In the genomic region with DNA sequence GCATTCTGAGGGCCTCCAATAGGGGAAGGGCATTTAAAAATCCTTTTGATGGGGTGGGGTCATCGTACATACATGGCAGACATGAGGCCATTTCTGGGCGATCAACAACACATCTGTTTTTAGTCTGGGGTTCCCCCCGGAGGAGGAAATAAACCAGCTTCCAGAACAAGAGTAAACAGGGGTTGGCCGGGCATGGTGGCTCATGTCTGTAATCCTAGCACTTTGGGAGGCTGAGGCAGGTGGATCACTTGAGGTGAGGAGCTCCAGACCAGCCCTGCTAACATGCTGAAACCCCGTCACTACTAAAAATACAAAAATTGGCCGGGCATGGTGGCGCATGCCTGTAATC, we compare ENCODE assay signal across 25 cellular contexts. TPM values are rescaled to one million over a fixed set of nuclear protein-coding genes. Genes with fewer than 3 reads are reported as not detected.
DNase-seq lines count a peak whose midpoint lies in the region; ATAC-seq and TF ChIP-seq lines count a peak whose summit lies in the region.
"Had no signal": no experiment of that assay in that cellular context is flagged by ENCODE, and none has a peak within 500 bp of the region (broad histone marks: within the 10 kb centered on the region; RNA-seq: fewer than 3 reads in every experiment).

No MANE protein-coding gene starts in this region.

- POLR2A ChIA-PET in SK-N-SH (lab: Yijun Ruan, JAX): no interaction called here

- intact Hi-C loops in sigmoid colon (cut with DNase I) (loop anchor here (5.0 kb wide), 1 partner anchor 185 kb away; no protein-coding TSS in a partner anchor), posterior cingulate gyrus (cut with DNase I) (loop anchor here (10.0 kb wide), 2 partner anchors 197 to 957 kb away; partner anchors contain the start of gene CCDC83)

- peaks cover 0 to 66% of the 10 kb centered on the region in 2 experiments for H3K4me1 ChIP-seq in SK-N-SH (ENCODE audit: control insufficient read depth in 1 of 2, insufficient read depth in 2 of 2, low read depth in 1 of 2, low read length in 1 of 2)
- H3K4me1 ChIP-seq in hepatocyte (ENCODE audit: insufficient read depth): peaks cover 17% of the 10 kb centered on the region
- peaks cover 0 to 89% (median 78%) of the 10 kb centered on the region in 4 donors for H3K4me1 ChIP-seq in sigmoid colon

- H3K9me3 ChIP-seq in SK-N-SH (no peaks in the 10 kb centered on the region), hepatocyte (ENCODE audit: low read depth) (no peaks in the 10 kb centered on the region), sigmoid colon (no peaks in the 10 kb centered on the region)
- H3K9me3 ChIP-seq: heart right ventricle, neutrophil, thoracic aorta had no signal

- WGBS in SK-N-SH (ENCODE audit: low lambda C conversion rate): 81% methylated on average over 7 of the region's 7 CpGs
- 72% methylated on average over 7 of the region's 7 CpGs for WGBS in hepatocyte (ENCODE audit: low lambda C conversion rate, missing lambda C conversion rate)
- 53 to 75% methylated on average over 7 of the region's 7 CpGs for WGBS in sigmoid colon, 2 donors

- H3K4me2 ChIP-seq in SK-N-SH: peak overlapping the region; percentile 3; the same call in 1 of the 2 replicates
- H3K4me2 ChIP-seq in hepatocyte: no peak overlapping the region

- no peak overlapping the region for H3K9ac ChIP-seq in SK-N-SH

- H3K36me3 ChIP-seq in SK-N-SH (replicated peaks in 1 of 2; ENCODE audit: control insufficient read depth in 1 of 2, insufficient read depth in 2 of 2, low read length in 1 of 2) (peaks cover 39 to 40% of the 10 kb centered on the region in 2 experiments), hepatocyte (replicated peaks; ENCODE audit: insufficient read depth, low read depth) (no peaks in the 10 kb centered on the region), sigmoid colon (peaks cover 0 to 13% (median 9%) of the 10 kb centered on the region in 4 donors)
- H3K36me3 ChIP-seq: neutrophil had no signal

- H3F3A ChIP-seq in SK-N-SH (replicated peaks; ENCODE audit: insufficient read depth): peaks cover 86% of the 10 kb centered on the region

- CTCF ChIA-PET in SK-N-SH (lab: Yijun Ruan, JAX): interaction anchor here (0.7 to 1.8 kb wide), 5 partner anchors 8 to 356 kb away, joined by 3 to 9 read pairs (median 3); no protein-coding TSS in a partner anchor

- TF ChIP-seq POLR2A in sigmoid colon (IDR thresholded peaks at IDR 0.05): no peak

- no peaks in the 10 kb centered on the region for H3K9me2 ChIP-seq in SK-N-SH
- no peaks in the 10 kb centered on the region for H3K9me2 ChIP-seq in hepatocyte (replicated peaks; ENCODE audit: insufficient read depth)

- no peaks in the 10 kb centered on the region for H3K27me3 ChIP-seq in SK-N-SH (ENCODE audit: insufficient read depth)
- H3K27me3 ChIP-seq in hepatocyte: no peaks in the 10 kb centered on the region
- no peaks in the 10 kb centered on the region for H3K27me3 ChIP-seq in sigmoid colon
- H3K27me3 ChIP-seq: heart right ventricle had no signal

- no peak for TF ChIP-seq EP300 in SK-N-SH (IDR thresholded peaks at IDR 0.05; ENCODE audit: borderline replicate concordance in 1 of 2, low read depth in 1 of 2, low read length in 1 of 2)
- TF ChIP-seq EP300 in sigmoid colon (IDR thresholded peaks at IDR 0.05): no peak

- TF ChIP-seq CTCF in SK-N-SH (IDR thresholded peaks at IDR 0.05) (no peak), hepatocyte (IDR thresholded peaks at IDR 0.05; ENCODE audit: poor library complexity) (no peak), sigmoid colon (IDR thresholded peaks at IDR 0.05) (no peak), GM13977 (IDR thresholded peaks at IDR 0.05; ENCODE audit: extremely low read depth, insufficient read depth, missing control alignments) (no peak)

- DNase-seq in SK-N-SH (no peak), hepatocyte (ENCODE audit: low spot score) (no peak), sigmoid colon (no peak), NCI-H82 (lab: John Stamatoyannopoulos, UW) (no peak), GM13977 (ENCODE audit: low spot score) (no peak), posterior cingulate gyrus (no peak)
- DNase-seq in stimulated activated naive CD8-positive, alpha-beta T cell treated with anti-CD3 and anti-CD28 coated beads, Interleukin-15, Interleukin-2, amounts not matched to agents 100 U/mL and 50 U/mL, for 24 hours: no peak
- DNase-seq: 8988T; activated CD4-positive, alpha-beta memory T cell treated with anti-CD3 and anti-CD28 coated beads, Interleukin-2, amount 10 ng/mL, durations not matched to agents 7 days and 5 days; activated CD8-positive, alpha-beta memory T cell treated with anti-CD3 and anti-CD28 coated beads, Interleukin-2, amount 50 U/mL, for 48 hours; activated naive CD4-positive, alpha-beta T cell treated with Interleukin-2 at 50 U/mL for 16 hours; CD4-positive, alpha-beta T cell; foreskin melanocyte; H9; heart right ventricle; Kasumi-1; naive B cell; NCI-H1436; NCI-H526 treated with DMSO at 0.1 percent for 48 hours; SHP77 treated with DMSO at 0.1 percent for 48 hours; stimulated activated naive CD4-positive, alpha-beta T cell had no signal

- ATAC-seq in SK-N-SH treated with all-trans-retinoic acid at 6 μM for 48 hours: no peak
- ATAC-seq in stimulated activated naive CD8-positive, alpha-beta T cell treated with anti-CD3 and anti-CD28 coated beads, Interleukin-15, Interleukin-2, amounts not matched to agents 100 U/mL and 50 U/mL, for 24 hours: no peak
- ATAC-seq: heart right ventricle had no signal

- H4K20me1 ChIP-seq in SK-N-SH (ENCODE audit: insufficient read depth): peaks cover 49% of the 10 kb centered on the region
- no peaks in the 10 kb centered on the region for H4K20me1 ChIP-seq in hepatocyte (ENCODE audit: insufficient read depth, poor library complexity, severe bottlenecking)

- H2AFZ ChIP-seq in SK-N-SH (ENCODE audit: low read depth) (no peak overlapping the region), hepatocyte (no peak overlapping the region)

- H3K27ac ChIP-seq in SK-N-SH (ENCODE audit: low read depth in 2 of 2, low read length in 1 of 2) (peak overlapping the region in 1 of 2 experiments; percentile 95; a peak in 2 of 4 replicates), hepatocyte (peak overlapping the region; percentile 90), sigmoid colon (peak overlapping the region in 3 of 4 donors; percentile 80 to 92 (median 87))
- H3K27ac ChIP-seq: heart right ventricle, neutrophil, thoracic aorta had no signal

- TF ChIP-seq RAD21 in SK-N-SH (IDR thresholded peaks at IDR 0.05; ENCODE audit: low read length): no peak

- H3K79me2 ChIP-seq in SK-N-SH (ENCODE audit: insufficient read depth) (peaks cover 83% of the 10 kb centered on the region), hepatocyte (no peaks in the 10 kb centered on the region)

- in situ Hi-C loops in GM13977 (cut with MboI; ENCODE audit: low pct_unique_long_range_greater_than_20kb, low sequenced_read_pairs, unreplicated experiment): no loop called here

- H3K4me3 ChIP-seq in SK-N-SH (ENCODE audit: low read depth in 2 of 2, low read length in 1 of 2) (no peak overlapping the region), hepatocyte (no peak overlapping the region), sigmoid colon (no peak overlapping the region)
- H3K4me3 ChIP-seq: heart right ventricle, skin epidermis, thoracic aorta had no signal

TF ChIP-seq in SK-N-SH, 30 proteins besides CTCF, POLR2A, EP300 and RAD21 (continues in another document):
- TF ChIP-seq ZBTB33 (IDR thresholded peaks at IDR 0.05; ENCODE audit: borderline replicate concordance, low read depth): no peak
- TF ChIP-seq NFIC (IDR thresholded peaks at IDR 0.05; ENCODE audit: borderline replicate concordance): no peak
- TF ChIP-seq POLR2AphosphoS5 (IDR thresholded peaks at IDR 0.05; ENCODE audit: low read depth, low read length): no peak

TF ChIP-seq in SK-N-SH treated with all-trans-retinoic acid at 6 μM for 48 hours, 23 proteins besides CTCF, POLR2A, EP300 and RAD21:
- TF ChIP-seq POU6F1 (CRISPR knock-in tag; IDR thresholded peaks at IDR 0.05; ENCODE audit: borderline replicate concordance, low read depth) (no peak), BACH2 (CRISPR knock-in tag; IDR thresholded peaks at IDR 0.05; ENCODE audit: borderline replicate concordance) (no peak), OSR1 (CRISPR knock-in tag; IDR thresholded peaks at IDR 0.05) (no peak), ZNF8 (CRISPR knock-in tag; IDR thresholded peaks at IDR 0.05) (no peak), SNAI2 (CRISPR knock-in tag; IDR thresholded peaks at IDR 0.05) (no peak), ZFP3 (CRISPR knock-in tag; IDR thresholded peaks at IDR 0.05) (no peak), GLIS3 (CRISPR knock-in tag; IDR thresholded peaks at IDR 0.05) (no peak)
- TF ChIP-seq, protein P1, sequence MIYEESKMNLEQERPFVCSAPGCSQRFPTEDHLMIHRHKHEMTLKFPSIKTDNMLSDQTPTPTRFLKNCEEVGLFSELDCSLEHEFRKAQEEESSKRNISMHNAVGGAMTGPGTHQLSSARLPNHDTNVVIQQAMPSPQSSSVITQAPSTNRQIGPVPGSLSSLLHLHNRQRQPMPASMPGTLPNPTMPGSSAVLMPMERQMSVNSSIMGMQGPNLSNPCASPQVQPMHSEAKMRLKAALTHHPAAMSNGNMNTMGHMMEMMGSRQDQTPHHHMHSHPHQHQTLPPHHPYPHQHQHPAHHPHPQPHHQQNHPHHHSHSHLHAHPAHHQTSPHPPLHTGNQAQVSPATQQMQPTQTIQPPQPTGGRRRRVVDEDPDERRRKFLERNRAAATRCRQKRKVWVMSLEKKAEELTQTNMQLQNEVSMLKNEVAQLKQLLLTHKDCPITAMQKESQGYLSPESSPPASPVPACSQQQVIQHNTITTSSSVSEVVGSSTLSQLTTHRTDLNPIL (CRISPR knock-in tag; IDR thresholded peaks at IDR 0.05; ENCODE audit: low read depth): no peak

RNA-seq across cellular contexts. Expression of gene PRSS23, which starts 12.0 kb away (rescaled TPM):
- polyA plus RNA-seq in SK-N-SH (2012; rRNA removed): 326 and 429 TPM in 2 replicates
- polyA plus RNA-seq in SK-N-SH (2012; cell fraction: cytosol; rRNA removed): 346 and 361 TPM in 2 replicates
- polyA plus RNA-seq in SK-N-SH (2012; cell fraction: nucleus; rRNA removed): 89.2 and 204 TPM in 2 replicates
- 46.0 and 61.7 TPM in 2 replicates for total RNA-seq in hepatocyte
- polyA plus RNA-seq in hepatocyte: 44.9 and 53.7 TPM in 2 replicates
- total RNA-seq in sigmoid colon: 100 to 1,000 TPM in 3 of 4 donors, 10 to 100 TPM in 1; 78.5 to 183 (median 120) TPM
- polyA plus RNA-seq in sigmoid colon: 10 to 100 TPM; 25.2 to 32.4 (median 32.2) TPM
